ENCODE assay signal across 1 cellular context in the genomic region with DNA sequence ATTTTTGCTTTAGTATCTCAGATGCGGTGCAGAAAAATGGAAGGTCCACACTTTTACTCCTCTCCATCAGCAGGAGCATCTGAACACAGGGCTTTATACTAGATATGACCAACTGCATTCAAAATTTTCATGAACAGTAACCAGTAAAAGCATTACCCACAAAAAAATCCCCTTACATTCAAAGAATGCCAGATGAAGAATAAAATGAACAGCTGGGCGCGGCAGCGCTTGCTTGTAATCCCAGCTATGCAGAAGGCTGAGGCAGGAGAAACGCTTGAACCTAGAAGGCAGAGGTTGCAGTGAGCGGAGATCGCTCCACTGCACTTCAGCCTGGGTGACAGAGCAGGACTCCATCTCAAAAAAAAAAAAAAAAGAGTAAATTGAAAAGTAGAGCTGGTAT.
TF ChIP-seq lines count a peak whose summit lies in the region.

No MANE protein-coding gene starts in this region.

TF ChIP-seq in GM12878, 131 proteins besides CTCF, POLR2A, EP300 and RAD21:
- TF ChIP-seq CHD4 (IDR thresholded peaks at IDR 0.05) (no peak), RUNX3 (IDR thresholded peaks at IDR 0.05; ENCODE audit: low read length) (peak; percentile 38; the same call in 1 of the 2 replicates)
